ENCODE assay signal across 13 cellular contexts in genomic region chr3:183816681-183817080, GRCh38.
"Had no signal": no experiment of that assay in that cellular context is flagged by ENCODE, and none has a peak within 500 bp of the region (broad histone marks: within the 10 kb centered on the region; RNA-seq: fewer than 3 reads in every experiment).

No MANE protein-coding gene starts in this region.

- H3K4me1 ChIP-seq: testis had no signal

- H3K4me3 Mint-ChIP-seq: activated CD4-positive, alpha-beta T cell treated with anti-CD3 and anti-CD28 coated beads, Interleukin-2, amount 10 ng/mL, durations not matched to agents 24 days and 14 days; natural killer cell treated with Interleukin-12 subunit alpha and Interleukin-12 subunit beta and Interleukin-15 and Interleukin-18, amount 100 ng/mL, for 72 hours; T-helper 1 cell treated with Interleukin-12 subunit alpha and Interleukin-12 subunit beta and Interleukin-4 antibody, amounts not matched to agents 30 μg/mL and 1 μg/mL, for 36 hours; type B pancreatic cell had no signal

- ATAC-seq: natural killer cell treated with Interleukin-12 subunit alpha and Interleukin-12 subunit beta and Interleukin-15 and Interleukin-18, amount 100 ng/mL, for 72 hours; SK-N-SH treated with all-trans-retinoic acid at 6 μM for 48 hours had no signal

- DNase-seq: activated CD4-positive, alpha-beta T cell treated with anti-CD3 and anti-CD28 coated beads, Interleukin-2, amount 10 ng/mL, durations not matched to agents 24 days and 14 days; activated naive CD4-positive, alpha-beta T cell; anterior cingulate cortex; brain microvascular endothelial cell; effector CD8-positive, alpha-beta T cell; esophagus squamous epithelium; mesendoderm; stimulated activated naive CD8-positive, alpha-beta T cell treated with anti-CD3 and anti-CD28 coated beads, Interleukin-15, amount 100 ng/mL, for 72 hours; testis had no signal

- H3K27ac Mint-ChIP-seq: activated CD4-positive, alpha-beta T cell treated with anti-CD3 and anti-CD28 coated beads, Interleukin-2, amount 10 ng/mL, durations not matched to agents 24 days and 14 days; natural killer cell treated with Interleukin-12 subunit alpha and Interleukin-12 subunit beta and Interleukin-15 and Interleukin-18, amount 100 ng/mL, for 72 hours had no signal

- H3K27me3 Mint-ChIP-seq: activated CD4-positive, alpha-beta T cell treated with anti-CD3 and anti-CD28 coated beads, Interleukin-2, amount 10 ng/mL, durations not matched to agents 24 days and 14 days; natural killer cell treated with Interleukin-12 subunit alpha and Interleukin-12 subunit beta and Interleukin-15 and Interleukin-18, amount 100 ng/mL, for 72 hours; stimulated activated naive CD8-positive, alpha-beta T cell treated with anti-CD3 and anti-CD28 coated beads, Interleukin-15, amount 100 ng/mL, for 72 hours; type B pancreatic cell had no signal

- H3K9me3 Mint-ChIP-seq: activated CD4-positive, alpha-beta T cell treated with anti-CD3 and anti-CD28 coated beads, Interleukin-2, amount 10 ng/mL, durations not matched to agents 24 days and 14 days; natural killer cell treated with Interleukin-12 subunit alpha and Interleukin-12 subunit beta and Interleukin-15 and Interleukin-18, amount 100 ng/mL, for 72 hours; stimulated activated naive CD8-positive, alpha-beta T cell treated with anti-CD3 and anti-CD28 coated beads, Interleukin-15, amount 100 ng/mL, for 72 hours; T-helper 1 cell treated with Interleukin-12 subunit alpha and Interleukin-12 subunit beta and Interleukin-4 antibody, amounts not matched to agents 30 μg/mL and 1 μg/mL, for 36 hours; type B pancreatic cell had no signal

- H3K4me3 ChIP-seq: esophagus squamous epithelium, testis had no signal

- H3K27ac ChIP-seq: brain microvascular endothelial cell, esophagus squamous epithelium, testis had no signal

- H3K27me3 ChIP-seq: brain microvascular endothelial cell, esophagus squamous epithelium, testis had no signal

- H3K9me3 ChIP-seq: esophagus squamous epithelium, testis had no signal
